ENCODE assay signal across 20 cellular contexts in genomic region chr22:20248461-20248959, GRCh38.
"Had no signal": no experiment of that assay in that cellular context is flagged by ENCODE, and none has a peak within 500 bp of the region (broad histone marks: within the 10 kb centered on the region; RNA-seq: fewer than 3 reads in every experiment).

No MANE protein-coding gene starts in this region.

- FAIRE-seq: keratinocyte had no signal

- DNase-seq: activated CD4-positive, alpha-beta memory T cell treated with anti-CD3 and anti-CD28 coated beads, Interleukin-2, amount 10 ng/mL, durations not matched to agents 7 days and 5 days; activated CD4-positive, alpha-beta T cell treated with anti-CD3 and anti-CD28 coated beads for 48 hours; activated CD4-positive, CD25-positive, alpha-beta regulatory T cell; activated CD8-positive, alpha-beta memory T cell treated with anti-CD3 and anti-CD28 coated beads, Interleukin-2, amount 10 ng/mL, durations not matched to agents 7 days and 5 days; activated naive CD4-positive, alpha-beta T cell treated with Interleukin-2 at 50 U/mL for 16 hours; activated naive CD8-positive, alpha-beta T cell treated with anti-CD3 and anti-CD28 coated beads, Interleukin-2, amount 10 ng/mL, durations not matched to agents 7 days and 5 days; activated T-cell treated with anti-CD3 and anti-CD28 coated beads, Interleukin-2, amount 50 U/mL, for 24 hours; body of pancreas; central memory CD4-positive, alpha-beta T cell; colonic mucosa; foreskin keratinocyte; glutamatergic neuron; hippocampal formation; midbrain; stimulated activated CD4-positive, alpha-beta T cell treated with anti-CD3 and anti-CD28 coated beads, Interleukin-12 subunit alpha, Interleukin-12 subunit beta, amount 100 ng/mL, for 4 hours; stimulated activated CD4-positive, alpha-beta T cell treated with anti-CD3 and anti-CD28 coated beads, Interleukin-1b, Interleukin-23, amount 100 ng/mL, for 48 hours; stimulated activated CD8-positive, alpha-beta memory T cell treated with anti-CD3 and anti-CD28 coated beads, Interleukin-4, amount 100 ng/mL, for 48 hours; stimulated activated naive CD4-positive, alpha-beta T cell; thyroid gland had no signal

- H3K4me3 ChIP-seq: body of pancreas, colonic mucosa, thyroid gland had no signal

- H3K4me1 ChIP-seq: colonic mucosa had no signal

- H3K27ac ChIP-seq: body of pancreas, colonic mucosa, foreskin keratinocyte, thyroid gland had no signal

- H3K9me3 ChIP-seq: body of pancreas, colonic mucosa, thyroid gland had no signal

- H3K27me3 ChIP-seq: body of pancreas, colonic mucosa, foreskin keratinocyte, thyroid gland had no signal

- H3K36me3 ChIP-seq: colonic mucosa, thyroid gland had no signal
